25 cellular contexts compared by ENCODE assay signal in genomic region chr7:1610013-1610677, GRCh38.
"Had no signal": no experiment of that assay in that cellular context is flagged by ENCODE, and none has a peak within 500 bp of the region (broad histone marks: within the 10 kb centered on the region; RNA-seq: fewer than 3 reads in every experiment).

No MANE protein-coding gene starts in this region.

- H3K4me1 Mint-ChIP-seq: activated CD4-positive, alpha-beta T cell treated with anti-CD3 and anti-CD28 coated beads for 36 hours had no signal

- H3K9me3 Mint-ChIP-seq: activated CD8-positive, alpha-beta T cell treated with anti-CD3 and anti-CD28 coated beads for 36 hours; activated naive CD4-positive, alpha-beta T cell treated with anti-CD3 and anti-CD28 coated beads, Interleukin-2, amount 50 U/mL, for 24 hours; activated T-cell treated with anti-CD3 and anti-CD28 coated beads, Interleukin-2, amount 50 U/mL, for 72 hours; T-cell had no signal

- H3K36me3 ChIP-seq: ascending aorta, MG63 had no signal

- H3K4me1 ChIP-seq: ascending aorta, body of pancreas had no signal

- H3K27me3 ChIP-seq: ascending aorta, MG63 had no signal

- H3K36me3 Mint-ChIP-seq: activated naive CD4-positive, alpha-beta T cell treated with anti-CD3 and anti-CD28 coated beads, Interleukin-2, amount 50 U/mL, for 24 hours; T-cell had no signal

- H3K27ac ChIP-seq: ascending aorta, body of pancreas, VCaP had no signal

- H3K4me3 ChIP-seq: ascending aorta, body of pancreas, MG63 had no signal

- H3K9me3 ChIP-seq: ascending aorta, body of pancreas, MG63 had no signal

- DNase-seq: activated CD4-positive, alpha-beta T cell treated with anti-CD3 and anti-CD28 coated beads for 36 hours; activated CD8-positive, alpha-beta memory T cell treated with anti-CD3 and anti-CD28 coated beads, Interleukin-2, amount 50 U/mL, for 4 hours; activated CD8-positive, alpha-beta T cell treated with anti-CD3 and anti-CD28 coated beads for 36 hours; activated effector memory CD4-positive, alpha-beta T cell treated with Interleukin-2 at 50 U/mL for 16 hours; activated naive CD4-positive, alpha-beta T cell; activated T-cell treated with anti-CD3 and anti-CD28 coated beads, Interleukin-2, amount 50 U/mL, for 72 hours; body of pancreas; central memory CD4-positive, alpha-beta T cell; NCI-H1105; NCI-H1436; NCI-H1694 treated with DMSO at 0.1 percent for 48 hours; NCI-H2029 treated with DMSO at 0.1 percent for 48 hours; NCI-H345; NCI-H510A; NCI-H526 treated with DMSO at 0.1 percent for 48 hours; NK-92 treated with Interleukin-12 subunit alpha and Interleukin-12 subunit beta, amount 100 ng/mL, for 24 hours; PC-3; SHP77; T-cell; T-helper 2 cell; T1000 had no signal

- H3K27me3 Mint-ChIP-seq: activated naive CD4-positive, alpha-beta T cell treated with anti-CD3 and anti-CD28 coated beads, Interleukin-2, amount 50 U/mL, for 24 hours had no signal

- H3K4me3 Mint-ChIP-seq: activated CD4-positive, alpha-beta T cell treated with anti-CD3 and anti-CD28 coated beads for 36 hours; activated CD8-positive, alpha-beta T cell treated with anti-CD3 and anti-CD28 coated beads for 36 hours; activated naive CD4-positive, alpha-beta T cell treated with anti-CD3 and anti-CD28 coated beads, Interleukin-2, amount 50 U/mL, for 24 hours; activated T-cell treated with anti-CD3 and anti-CD28 coated beads, Interleukin-2, amount 50 U/mL, for 72 hours; T-cell had no signal

- ATAC-seq: activated CD4-positive, alpha-beta T cell treated with anti-CD3 and anti-CD28 coated beads for 36 hours; activated CD8-positive, alpha-beta T cell treated with anti-CD3 and anti-CD28 coated beads for 36 hours; activated T-cell treated with anti-CD3 and anti-CD28 coated beads, Interleukin-2, amount 50 U/mL, for 72 hours; body of pancreas; PC-3; T-cell had no signal

- H3K27ac Mint-ChIP-seq: activated CD4-positive, alpha-beta T cell treated with anti-CD3 and anti-CD28 coated beads for 36 hours; activated CD8-positive, alpha-beta T cell treated with anti-CD3 and anti-CD28 coated beads for 36 hours; activated naive CD4-positive, alpha-beta T cell treated with anti-CD3 and anti-CD28 coated beads, Interleukin-2, amount 50 U/mL, for 24 hours; activated T-cell treated with anti-CD3 and anti-CD28 coated beads, Interleukin-2, amount 50 U/mL, for 72 hours; T-cell had no signal
